8 cellular contexts compared by ENCODE assay signal in genomic region chr5:141564216-141564692, GRCh38. TPM values are rescaled to one million over a fixed set of nuclear protein-coding genes. Genes with fewer than 3 reads are reported as not detected.
DNase-seq lines count a peak whose midpoint lies in the region; ATAC-seq and TF ChIP-seq lines count a peak whose summit lies in the region.

No MANE protein-coding gene starts in this region.

- DNase-seq in NCI-H1048 (lab: John Stamatoyannopoulos, UW) (peak; percentile 93), SK-N-SH (peak; percentile 59), heart left ventricle (peak in 3 of 5 donors; percentile 51 to 75 (median 72)), psoas muscle (no peak), mesenteric fat pad (ENCODE audit: low spot score) (no peak)

- H3K4me1 ChIP-seq in SK-N-SH (ENCODE audit: control insufficient read depth in 1 of 2, insufficient read depth in 2 of 2, low read depth in 1 of 2, low read length in 1 of 2), result peaks cover 11 to 15% of the 10 kb centered on the region in 2 experiments; a peak in 3 of 4 replicates
- H3K4me1 ChIP-seq in heart left ventricle, result peaks cover 3 to 35% (median 23%) of the 10 kb centered on the region in 12 donors
- H3K4me1 ChIP-seq in psoas muscle, result peaks cover 19% of the 10 kb centered on the region

- H3K36me3 ChIP-seq in SK-N-SH (replicated peaks in 1 of 2; ENCODE audit: control insufficient read depth in 1 of 2, insufficient read depth in 2 of 2, low read length in 1 of 2) (peaks cover 33 to 56% of the 10 kb centered on the region in 2 experiments), heart left ventricle (peaks cover 0 to 73% (median 33%) of the 10 kb centered on the region in 9 donors), psoas muscle (ENCODE audit: insufficient read depth in 1 of 2, low read depth in 1 of 2) (peaks cover 7 to 74% of the 10 kb centered on the region in 2 donors)

- H3K9me3 Mint-ChIP-seq in activated naive CD8-positive, alpha-beta T cell (ENCODE audit: low read depth), result no peaks in the 10 kb centered on the region

- intact Hi-C loops in heart left ventricle (cut with DNase I) (loop anchor here (5.0 to 10.0 kb wide), 20 partner anchors 37 to 482 kb away; partner anchors contain the start of genes PCDHB15 (in 6 of the 10), TAF7 (in 4 of the 10), PCDHB2 (in 3 of the 10) and PCDHB7 (in 3 of the 10)), psoas muscle (cut with DNase I) (loop anchor here (5.0 to 10.0 kb wide), 4 partner anchors 147 to 469 kb away; partner anchors contain the start of genes PCDHB15 (in 1 of the 2), PCDHB2 (in 1 of the 2), PCDHGA2 (in 1 of the 2) and PCDHGB7 (in 1 of the 2))

- H3K27ac ChIP-seq in SK-N-SH (ENCODE audit: low read depth in 2 of 2, low read length in 1 of 2) (peak overlapping the region; percentile 77 to 82), heart left ventricle (peak overlapping the region in 11 of 12 donors; percentile 37 to 75 (median 61)), psoas muscle (peak overlapping the region; percentile 61)

- H3K27ac Mint-ChIP-seq in activated naive CD8-positive, alpha-beta T cell, result peak overlapping the region; percentile 78

- peak; percentile 63 for TF ChIP-seq CTCF in GM12874 (IDR thresholded peaks at IDR 0.05; ENCODE audit: insufficient read depth, low read depth, low read length)
- peak; percentile 99 for TF ChIP-seq CTCF in SK-N-SH (IDR thresholded peaks at IDR 0.05)
- peak; percentile 93 to 99 (median 96) for TF ChIP-seq CTCF in heart left ventricle (IDR thresholded peaks at IDR 0.05)
- TF ChIP-seq CTCF in psoas muscle (IDR thresholded peaks at IDR 0.05), result peak; percentile 91

- WGBS in SK-N-SH (ENCODE audit: low lambda C conversion rate), result 28% methylated on average over 5 of the region's 5 CpGs
- 14 to 20% (median 18%) methylated on average over 5 of the region's 5 CpGs for WGBS in heart left ventricle, 4 donors
- WGBS in psoas muscle, 3 donors, result 17 to 23% (median 20%) methylated on average over 5 of the region's 5 CpGs

- H3K79me2 ChIP-seq in SK-N-SH (ENCODE audit: insufficient read depth), result peaks cover 10% of the 10 kb centered on the region; the same call in 1 of the 2 replicates

- H3K36me3 Mint-ChIP-seq in activated naive CD8-positive, alpha-beta T cell, result peaks cover 20% of the 10 kb centered on the region

- H2AFZ ChIP-seq in SK-N-SH (ENCODE audit: low read depth), result peak overlapping the region; percentile 80; the same call in 1 of the 2 replicates

- no peaks in the 10 kb centered on the region for H3K9me3 ChIP-seq in SK-N-SH
- no peaks in the 10 kb centered on the region for H3K9me3 ChIP-seq in heart left ventricle
- no peaks in the 10 kb centered on the region for H3K9me3 ChIP-seq in psoas muscle

- H3F3A ChIP-seq in SK-N-SH (replicated peaks; ENCODE audit: insufficient read depth), result peaks cover 12% of the 10 kb centered on the region

- no peaks in the 10 kb centered on the region for H3K27me3 Mint-ChIP-seq in activated naive CD8-positive, alpha-beta T cell

- H3K4me3 Mint-ChIP-seq in activated naive CD8-positive, alpha-beta T cell, result no peak overlapping the region

- TF ChIP-seq POLR2A in heart left ventricle (IDR thresholded peaks at IDR 0.05), result no peak

- peaks cover 28% of the 10 kb centered on the region for H3K4me1 Mint-ChIP-seq in activated naive CD8-positive, alpha-beta T cell (ENCODE audit: low read depth)

- H3K9me2 ChIP-seq in SK-N-SH, result no peaks in the 10 kb centered on the region

- peak overlapping the region in 1 of 2 experiments; percentile 31; a peak in 1 of 4 replicates for H3K4me3 ChIP-seq in SK-N-SH (ENCODE audit: low read depth in 2 of 2, low read length in 1 of 2)
- no peak overlapping the region for H3K4me3 ChIP-seq in heart left ventricle
- no peak overlapping the region for H3K4me3 ChIP-seq in psoas muscle

- no peaks in the 10 kb centered on the region for H4K20me1 ChIP-seq in SK-N-SH (ENCODE audit: insufficient read depth)

- POLR2A ChIA-PET in SK-N-SH (lab: Yijun Ruan, JAX), result interaction anchor here (0.7 to 1.7 kb wide), 8 partner anchors 39 to 464 kb away, joined by 3 to 19 read pairs (median 4); partner anchors contain the start of genes PCDHB14, PCDHB16, PCDHB3 and PCDHGB7

- CTCF ChIA-PET in SK-N-SH (lab: Yijun Ruan, JAX), result interaction anchor here (0.5 to 3.5 kb wide), 123 partner anchors 9 to 817 kb away, joined by 3 to 43 read pairs (median 5); partner anchors contain the start of genes DIAPH1, FCHSD1, PCDHA8 and PCDHAC2

- ATAC-seq in HG02678 (IDR thresholded peaks at IDR 0.05; ENCODE audit: unreplicated experiment), result peak; percentile 99
- ATAC-seq in heart left ventricle, result peak; percentile 50 to 70 (median 59)
- ATAC-seq in psoas muscle, result peak; percentile 66 to 74 (median 68)

- H3K27me3 ChIP-seq in SK-N-SH (ENCODE audit: insufficient read depth) (no peaks in the 10 kb centered on the region), heart left ventricle (no peaks in the 10 kb centered on the region), psoas muscle (ENCODE audit: insufficient read depth in 3 of 3, low read length in 2 of 3) (no peaks in the 10 kb centered on the region)

- TF ChIP-seq EP300 in SK-N-SH (IDR thresholded peaks at IDR 0.05; ENCODE audit: borderline replicate concordance in 1 of 2, low read depth in 1 of 2, low read length in 1 of 2), result peak in 1 of 2 experiments; percentile 43; a peak in 2 of 4 replicates

- peak overlapping the region; percentile 49; the same call in 1 of the 2 replicates for H3K4me2 ChIP-seq in SK-N-SH

- TF ChIP-seq RAD21 in SK-N-SH (IDR thresholded peaks at IDR 0.05; ENCODE audit: low read length), result peak; percentile 83

- peak overlapping the region; percentile 44; the same call in 1 of the 2 replicates for H3K9ac ChIP-seq in SK-N-SH

TF ChIP-seq in SK-N-SH, 30 proteins besides CTCF, POLR2A, EP300 and RAD21 (continues in another document):
- peak; percentile 65; the same call in 1 of the 2 replicates for TF ChIP-seq RFX5 (IDR thresholded peaks at IDR 0.05; ENCODE audit: low read length)
- peak; percentile 41; the same call in 1 of the 2 replicates for TF ChIP-seq TCF12 (IDR thresholded peaks at IDR 0.05)
- peak; percentile 47; the same call in 1 of the 2 replicates for TF ChIP-seq FOXJ3 (CRISPR knock-in tag; IDR thresholded peaks at IDR 0.05)
- TF ChIP-seq POLR2AphosphoS5 (IDR thresholded peaks at IDR 0.05; ENCODE audit: low read depth, low read length), result peak; percentile 14; the same call in 1 of the 2 replicates
- no peak for TF ChIP-seq MEF2A (IDR thresholded peaks at IDR 0.05; ENCODE audit: borderline replicate concordance, low read depth)
- TF ChIP-seq FOSL2 (IDR thresholded peaks at IDR 0.05; ENCODE audit: borderline replicate concordance, low read depth), result peak; percentile 58; the same call in 1 of the 2 replicates
- 0 out of 2 replicates have a peak, but pooled peaks have one; percentile 15 for TF ChIP-seq ELF1 (IDR thresholded peaks at IDR 0.05)
- TF ChIP-seq TAF1 (IDR thresholded peaks at IDR 0.05; ENCODE audit: borderline replicate concordance, low read depth, low read length), result peak; percentile 38; the same call in 1 of the 2 replicates
- TF ChIP-seq EZH2phosphoT487 (IDR thresholded peaks at IDR 0.05; ENCODE audit: borderline replicate concordance, low read depth), result no peak
- 0 out of 2 replicates have a peak, but pooled peaks have one; percentile 16 for TF ChIP-seq GABPA (IDR thresholded peaks at IDR 0.05; ENCODE audit: low read depth)
- peak; percentile 71 for TF ChIP-seq RCOR1 (IDR thresholded peaks at IDR 0.05; ENCODE audit: low read length)
- TF ChIP-seq ZBTB33 (IDR thresholded peaks at IDR 0.05; ENCODE audit: borderline replicate concordance, low read depth), result peak; percentile 37; the same call in 1 of the 2 replicates
- TF ChIP-seq SIN3A (IDR thresholded peaks at IDR 0.05; ENCODE audit: borderline replicate concordance, low read depth, low read length), result peak; percentile 45; the same call in 1 of the 2 replicates
- TF ChIP-seq MAX (IDR thresholded peaks at IDR 0.05; ENCODE audit: low read depth), result peak; percentile 59
- TF ChIP-seq MXI1 (IDR thresholded peaks at IDR 0.05; ENCODE audit: low read depth, low read length), result peak; percentile 35; the same call in 1 of the 2 replicates
- peak; percentile 94 for TF ChIP-seq SMC3 (IDR thresholded peaks at IDR 0.05; ENCODE audit: low read depth, low read length)
- peak; percentile 55 for TF ChIP-seq JUND (IDR thresholded peaks at IDR 0.05)
- no peak for TF ChIP-seq NFIC (IDR thresholded peaks at IDR 0.05; ENCODE audit: borderline replicate concordance)
- no peak for TF ChIP-seq TEAD4 (IDR thresholded peaks at IDR 0.05; ENCODE audit: borderline replicate concordance, insufficient read depth)
- peak; percentile 85 for TF ChIP-seq CHD2 (IDR thresholded peaks at IDR 0.05; ENCODE audit: low read length, partially characterized antibody)

RNA-seq across cellular contexts. Expression of gene DIAPH1, which starts 54.5 kb away (rescaled TPM):
- polyA plus RNA-seq in SK-N-SH (2012; rRNA removed), result 28.2 and 30.4 TPM in 2 replicates
- 20.6 and 29.6 TPM in 2 replicates for polyA plus RNA-seq in SK-N-SH (2012; cell fraction: cytosol; rRNA removed)
- polyA plus RNA-seq in SK-N-SH (2012; cell fraction: nucleus; rRNA removed), result 75.5 and 79.2 TPM in 2 replicates
- total RNA-seq in heart left ventricle, result 100 to 1,000 TPM in 1 of 9 donors, 10 to 100 TPM in 8; 38.8 to 137 (median 61.5) TPM
- polyA plus RNA-seq in heart left ventricle, result 10 to 100 TPM; 29.9 to 79.6 TPM
- 100 to 1,000 TPM; 112 to 217 (median 160) TPM for total RNA-seq in psoas muscle
- 100 to 1,000 TPM in 2 of 3 donors, 10 to 100 TPM in 1; 93.1 to 147 (median 122) TPM for polyA plus RNA-seq in psoas muscle
- 49.5 TPM for total RNA-seq in mesenteric fat pad

Comparison
In these comparisons a context has a peak if more than half of its experiments do, and no peak if none do; other contexts are left out.
1. DNase-seq: peak in NCI-H1048 (single experiment), SK-N-SH (single experiment) and heart left ventricle (3 of 5); none in psoas muscle (0 of 2) and mesenteric fat pad (single experiment).
2. Peak in every context shown above with its lines, with median percentiles within 50 percentile points of each other: CTCF ChIP-seq, ATAC-seq and H3K27ac ChIP-seq.